In genomic region chr6:89025633-89026032, GRCh38 we compare ENCODE assay signal across 22 cellular contexts. TPM values are rescaled to one million over a fixed set of nuclear protein-coding genes. Genes with fewer than 3 reads are reported as not detected.
DNase-seq lines count a peak whose midpoint lies in the region; ATAC-seq, FAIRE-seq and TF ChIP-seq lines count a peak whose summit lies in the region.
"Had no signal": no experiment of that assay in that cellular context is flagged by ENCODE, and none has a peak within 500 bp of the region (broad histone marks: within the 10 kb centered on the region; RNA-seq: fewer than 3 reads in every experiment).

No MANE protein-coding gene starts in this region.

- H3K14ac ChIP-seq in H1 (ENCODE audit: insufficient read length), result no peak overlapping the region

- no peaks in the 10 kb centered on the region for H3K23me2 ChIP-seq in H1 (ENCODE audit: low read depth, low read length)

- TF ChIP-seq EP300 in H1 (IDR thresholded peaks at IDR 0.05; ENCODE audit: borderline replicate concordance in 1 of 2, low read depth in 2 of 2, low read length in 2 of 2), result no peak

- H3K23ac ChIP-seq in H1 (ENCODE audit: insufficient read length), result no peak overlapping the region

- H3K36me3 Mint-ChIP-seq in nephron (ENCODE audit: low read depth), result no peaks in the 10 kb centered on the region
- H3K36me3 Mint-ChIP-seq: CD4-positive, CD25-positive, alpha-beta regulatory T cell had no signal

- no peak overlapping the region for H4K8ac ChIP-seq in H1 (ENCODE audit: extremely low read depth, insufficient read depth, low read length)

- no peak overlapping the region for H3K4me3 Mint-ChIP-seq in nephron
- H3K4me3 Mint-ChIP-seq: CD4-positive, CD25-positive, alpha-beta regulatory T cell had no signal

- no peak overlapping the region for H2BK120ac ChIP-seq in H1 (replicated peaks; ENCODE audit: low read depth, low read length)

- no peak overlapping the region for H3K18ac ChIP-seq in H1 (ENCODE audit: extremely low read depth, low read length)

- intact Hi-C loops in esophagus squamous epithelium (cut with DNase I), result no loop called here

- no peaks in the 10 kb centered on the region for H3K27me3 ChIP-seq in H1 (replicated peaks in 1 of 4; ENCODE audit: control insufficient read depth in 3 of 4, extremely low read depth in 1 of 4, insufficient read depth in 3 of 4, low read length in 3 of 4)
- no peaks in the 10 kb centered on the region for H3K27me3 ChIP-seq in esophagus squamous epithelium

- 90% methylated on average over 3 of the region's 3 CpGs; no CpG with 5 or more reads in 1 of the 2 experiments for WGBS in H1 (ENCODE audit: extremely low coverage in 1 of 2, insufficient coverage in 1 of 2, insufficient read length in 1 of 2, insufficient replicate concordance in 2 of 2, low coverage in 1 of 2, low lambda C conversion rate in 2 of 2, missing lambda C conversion rate in 1 of 2), 2 experiments
- WGBS in esophagus squamous epithelium, 2 donors, result 44 to 54% methylated on average over 3 of the region's 3 CpGs

- H3K4me1 Mint-ChIP-seq in nephron, result peaks cover 47% of the 10 kb centered on the region
- H3K4me1 Mint-ChIP-seq: CD4-positive, CD25-positive, alpha-beta regulatory T cell had no signal

- H4K91ac ChIP-seq in H1 (replicated peaks; ENCODE audit: insufficient read length, low read length), result peak overlapping the region; percentile 19

- peaks cover 16% of the 10 kb centered on the region for H3K27me3 Mint-ChIP-seq in nephron (ENCODE audit: low read depth)

- no peaks in the 10 kb centered on the region for H3K79me1 ChIP-seq in H1 (ENCODE audit: low read depth, low read length)

- H3K56ac ChIP-seq in H1 (replicated peaks; ENCODE audit: insufficient read length, low read depth, low read length), result no peak overlapping the region

- H2BK20ac ChIP-seq in H1 (ENCODE audit: low read length), result no peak overlapping the region

- H3K27ac ChIP-seq in H1 (ENCODE audit: low read depth, low read length) (no peak overlapping the region), esophagus squamous epithelium (peak overlapping the region; percentile 22 to 85 (median 56))
- H3K27ac ChIP-seq: HL-60 had no signal

- H3K9me3 Mint-ChIP-seq in nephron, result no peaks in the 10 kb centered on the region
- H3K9me3 Mint-ChIP-seq: CD4-positive, CD25-positive, alpha-beta regulatory T cell had no signal

- H3K79me2 ChIP-seq in H1 (ENCODE audit: control insufficient read depth in 1 of 2, insufficient read depth in 2 of 2, low read length in 2 of 2), result no peaks in the 10 kb centered on the region

- no peak overlapping the region for H4K5ac ChIP-seq in H1 (ENCODE audit: insufficient read length, low read depth, low read length)

- H3K9ac ChIP-seq in H1 (replicated peaks in 1 of 4; ENCODE audit: extremely low read depth in 1 of 4, low read depth in 3 of 4, low read length in 3 of 4), result no peak overlapping the region

- no peak overlapping the region for H2AK5ac ChIP-seq in H1 (ENCODE audit: low read depth, low read length)

- peak overlapping the region in 2 of 3 experiments; percentile 10 to 45 for H3K27ac Mint-ChIP-seq in nephron

- POLR2A ChIA-PET in H1 (lab: Charles Lee; ENCODE audit: partially characterized antibody), result interaction anchor here (1.4 kb wide), 1 partner anchor 9 kb away, joined by 4 read pairs; no protein-coding TSS in a partner anchor

- no peak overlapping the region for H3K4ac ChIP-seq in H1 (replicated peaks; ENCODE audit: insufficient read length, low read depth, low read length)

- H3K9me3 ChIP-seq in H1 (ENCODE audit: insufficient read depth in 2 of 2, low read depth in 1 of 2, low read length in 1 of 2), result no peaks in the 10 kb centered on the region
- H3K9me3 ChIP-seq in esophagus squamous epithelium, result no peaks in the 10 kb centered on the region
- H3K9me3 ChIP-seq: HAP-1 had no signal

- CTCF ChIA-PET in H1 (lab: Charles Lee; ENCODE audit: partially characterized antibody), result interaction anchor here (1.0 to 4.0 kb wide), 2 partner anchors 36 to 43 kb away, joined by 3 to 16 read pairs; no protein-coding TSS in a partner anchor

- no peak overlapping the region for H3K4me3 ChIP-seq in H1 (ENCODE audit: extremely low read depth in 1 of 4, insufficient read depth in 2 of 4, low read depth in 3 of 4, low read length in 4 of 4)
- H3K4me3 ChIP-seq in esophagus squamous epithelium, result no peak overlapping the region
- H3K4me3 ChIP-seq: HAP-1, K562 had no signal

- H4K20me1 ChIP-seq in H1 (replicated peaks in 1 of 2; ENCODE audit: control insufficient read depth in 1 of 2, insufficient read depth in 2 of 2, low read length in 2 of 2), result no peaks in the 10 kb centered on the region

- no peak overlapping the region for H3K4me2 ChIP-seq in H1 (ENCODE audit: insufficient read depth in 1 of 2, low read depth in 2 of 2, low read length in 2 of 2)

- no peak overlapping the region for H2BK12ac ChIP-seq in H1 (ENCODE audit: low read depth, low read length)

- H3K4me1 ChIP-seq in H1 (replicated peaks in 1 of 4; ENCODE audit: control insufficient read depth in 3 of 4, insufficient read depth in 4 of 4, low read length in 3 of 4) (peaks cover 0 to 17% (median 5%) of the 10 kb centered on the region in 4 experiments; a peak in 4 of 7 replicates), esophagus squamous epithelium (peaks cover 16 to 55% (median 32%) of the 10 kb centered on the region in 3 donors)

- TF ChIP-seq CTCF in H1 (IDR thresholded peaks at IDR 0.05; ENCODE audit: control extremely low read depth in 1 of 3, insufficient read depth in 1 of 3, low read depth in 1 of 3, low read length in 3 of 3) (no peak), esophagus squamous epithelium (IDR thresholded peaks at IDR 0.05) (no peak), nephron (IDR thresholded peaks at IDR 0.05; ENCODE audit: unreplicated experiment in 3 of 3) (no peak)

- H2AFZ ChIP-seq in H1 (ENCODE audit: low read length), result no peak overlapping the region

- H2BK5ac ChIP-seq in H1 (ENCODE audit: low read depth, low read length), result no peak overlapping the region

- ATAC-seq in GM19035 (IDR thresholded peaks at IDR 0.05; ENCODE audit: unreplicated experiment), result no peak
- ATAC-seq in HG02571 (IDR thresholded peaks at IDR 0.05; ENCODE audit: unreplicated experiment), result no peak
- ATAC-seq: HepG2, K562 had no signal

- no peak for FAIRE-seq in H1 (lab: Jason Lieb, UNC)
- FAIRE-seq: HepG2, K562 had no signal

- DNase-seq in H1 (ENCODE audit: low read depth in 1 of 2, low spot score in 2 of 2) (no peak), esophagus squamous epithelium (lab: John Stamatoyannopoulos, UW) (no peak), GOT3 (lab: John Stamatoyannopoulos, UW) (no peak)
- DNase-seq in activated CD4-positive, alpha-beta T cell treated with anti-CD3 and anti-CD28 coated beads, Interleukin-2, amount 50 U/mL, for 48 hours, result no peak
- DNase-seq: CD4-positive, CD25-positive, alpha-beta regulatory T cell; EL; GF-D8; MM.1S; NCI-H1092; NCI-H146; NCI-H2029 treated with DMSO at 0.1 percent for 48 hours; NCI-H226; NCI-H510A treated with DMSO at 0.1 percent for 48 hours; NCI-H748 treated with DMSO at 0.1 percent for 48 hours; SIG-M5 had no signal

- TF ChIP-seq RAD21 in H1 (IDR thresholded peaks at IDR 0.05 in 1 of 2, conservative IDR thresholded peaks at IDR 0.05 in 1 of 2; ENCODE audit: low read depth in 2 of 2, low read length in 2 of 2), result no peak

- no peak for TF ChIP-seq POLR2A in H1 (IDR thresholded peaks at IDR 0.05; ENCODE audit: control extremely low read depth in 1 of 2, low read depth in 2 of 2, low read length in 2 of 2)
- TF ChIP-seq POLR2A in esophagus squamous epithelium (IDR thresholded peaks at IDR 0.05), result no peak

- H2BK15ac ChIP-seq in H1 (ENCODE audit: low read length), result no peak overlapping the region

- H3K36me3 ChIP-seq in H1 (ENCODE audit: control insufficient read depth in 2 of 4, insufficient read depth in 4 of 4, low read length in 3 of 4), result no peaks in the 10 kb centered on the region
- no peaks in the 10 kb centered on the region for H3K36me3 ChIP-seq in esophagus squamous epithelium
- H3K36me3 ChIP-seq: HAP-1 had no signal

TF ChIP-seq in H1, 55 proteins besides CTCF, POLR2A, EP300 and RAD21:
- no peak for TF ChIP-seq GABPA (IDR thresholded peaks at IDR 0.05; ENCODE audit: borderline replicate concordance, insufficient read depth, low read length)
- no peak for TF ChIP-seq SP2 (IDR thresholded peaks at IDR 0.05; ENCODE audit: low read length)
- TF ChIP-seq RFX5 (IDR thresholded peaks at IDR 0.05; ENCODE audit: borderline replicate concordance, low read depth, low read length), result no peak
TF ChIP-seq in H1: peak in this region for 0.

RNA-seq across cellular contexts. Expression of gene PNRC1, which starts 54.9 kb away (rescaled TPM):
- 48.5 and 50.2 TPM in 2 replicates for total RNA-seq in H1 (2021; fragmentation: NEBNext Ultra II Directional; extraction: Animal tissue kit (Norgen Biotek cat#: 25700))
- polyA plus RNA-seq in H1 (2011; rRNA removed), result 6.3 and 8.2 TPM in 2 replicates
- 6.7 TPM for polyA plus RNA-seq in H1 (2011; cell fraction: cytosol; rRNA removed)
- polyA plus RNA-seq in H1 (2011; cell fraction: nucleus; rRNA removed), result 8.1 TPM
- 13.9 to 25.1 TPM (median 17.9 TPM) in 4 replicates for polyA plus RNA-seq in H1 (2012, experiment 1 of 2)
- 12.5 TPM for polyA plus RNA-seq in H1 (2012, experiment 2 of 2)
- 19.2 TPM for polyA plus RNA-seq in H1 (2013, experiment 1 of 2)
- 17.2 TPM for polyA plus RNA-seq in H1 (2013, experiment 2 of 2)
- polyA minus RNA-seq in H1 (2011; rRNA and poly(A)+ RNA removed), result 5.6 and 9.4 TPM in 2 replicates
- polyA minus RNA-seq in H1 (2011; cell fraction: cytosol; rRNA and poly(A)+ RNA removed), result 24.0 TPM
- 35.3 TPM for polyA minus RNA-seq in H1 (2011; cell fraction: nucleus; rRNA and poly(A)+ RNA removed)
- 100 to 1,000 TPM in 1 of 4 donors, 10 to 100 TPM in 3; 55.0 to 168 (median 85.4) TPM for total RNA-seq in esophagus squamous epithelium
